ENCODE assay signal across 8 cellular contexts in genomic region chr7:92588561-92588960, GRCh38. TPM values are rescaled to one million over a fixed set of nuclear protein-coding genes. Genes with fewer than 3 reads are reported as not detected.
DNase-seq lines count a peak whose midpoint lies in the region; ATAC-seq and TF ChIP-seq lines count a peak whose summit lies in the region.

No MANE protein-coding gene starts in this region.

- no peak overlapping the region for H2AFZ ChIP-seq in PC-9

- TF ChIP-seq POLR2A in sigmoid colon (IDR thresholded peaks at IDR 0.05): no peak

- peaks cover 64% of the 10 kb centered on the region for H3K79me2 ChIP-seq in PC-9 (ENCODE audit: low read depth)

- H3K27me3 ChIP-seq in PC-9 (ENCODE audit: insufficient read depth, low read depth) (no peaks in the 10 kb centered on the region), dorsolateral prefrontal cortex (no peaks in the 10 kb centered on the region), psoas muscle (ENCODE audit: insufficient read depth in 3 of 3, low read length in 2 of 3) (no peaks in the 10 kb centered on the region), sigmoid colon (no peaks in the 10 kb centered on the region)

- BruUV-seq in PC-9 (replicated peaks; lab: Mats Ljungman, UMichigan): no TSS peak

- H3K4me1 ChIP-seq in PC-9 (replicated peaks; ENCODE audit: insufficient read depth): peaks cover 31% of the 10 kb centered on the region
- peaks cover 35% of the 10 kb centered on the region for H3K4me1 ChIP-seq in psoas muscle
- H3K4me1 ChIP-seq in sigmoid colon: peaks cover 0 to 56% (median 39%) of the 10 kb centered on the region in 4 donors

- no peaks in the 10 kb centered on the region for H3K9me3 ChIP-seq in PC-9 (ENCODE audit: insufficient read depth, low read depth)
- H3K9me3 ChIP-seq in psoas muscle: no peaks in the 10 kb centered on the region
- H3K9me3 ChIP-seq in sigmoid colon: no peaks in the 10 kb centered on the region

- peaks cover 40% of the 10 kb centered on the region for H4K20me1 ChIP-seq in PC-9 (ENCODE audit: insufficient read depth)

- H3F3A ChIP-seq in PC-9 (ENCODE audit: insufficient read depth, low read depth): 0 out of 2 replicates have a peak, but pooled peaks cover 11% of the 10 kb centered on the region

- H3K4me3 ChIP-seq in PC-9 (peak overlapping the region; percentile 72), dorsolateral prefrontal cortex (peak overlapping the region in 57 of 59 donors; percentile 57 to 95 (median 84)), psoas muscle (peak overlapping the region; percentile 88), sigmoid colon (peak overlapping the region in 2 of 4 donors; percentile 87 to 89)

- CTCF ChIA-PET in PC-9 (lab: Charles Lee): interaction anchor here (0.6 kb wide), 1 partner anchor 1143 kb away, joined by 4 read pairs; no protein-coding TSS in a partner anchor

- no peak for TF ChIP-seq EP300 in sigmoid colon (IDR thresholded peaks at IDR 0.05)

- WGBS in psoas muscle, 3 donors: 67 to 76% (median 71%) methylated on average over 9 of the region's 9 CpGs
- WGBS in sigmoid colon, 2 donors: 81 to 84% methylated on average over 9 of the region's 9 CpGs

- H3K27ac ChIP-seq in PC-9 (no peak overlapping the region), dorsolateral prefrontal cortex (peak overlapping the region in 17 of 59 donors; percentile 8 to 99 (median 94)), psoas muscle (no peak overlapping the region), sigmoid colon (peak overlapping the region in 1 of 4 donors; percentile 92)

- TF ChIP-seq CTCF in PC-9 (conservative IDR thresholded peaks at IDR 0.05) (no peak), dorsolateral prefrontal cortex (IDR thresholded peaks at IDR 0.05 in 54 of 56, conservative IDR thresholded peaks at IDR 0.05 in 2 of 56; ENCODE audit: low read depth in 1 of 56, partially characterized antibody in 56 of 56) (no peak), psoas muscle (IDR thresholded peaks at IDR 0.05) (no peak), sigmoid colon (IDR thresholded peaks at IDR 0.05) (no peak)

- H3K36me3 ChIP-seq in PC-9 (ENCODE audit: low read depth): peaks cover 18% of the 10 kb centered on the region
- H3K36me3 ChIP-seq in psoas muscle (ENCODE audit: insufficient read depth in 1 of 2, low read depth in 1 of 2): no peaks in the 10 kb centered on the region
- H3K36me3 ChIP-seq in sigmoid colon: no peaks in the 10 kb centered on the region

- H3K4me2 ChIP-seq in PC-9: peak overlapping the region; percentile 94

- DNase-seq in GOT3 (lab: John Stamatoyannopoulos, UW): peak; percentile 7
- DNase-seq in PC-9: no peak
- no peak for DNase-seq in dorsolateral prefrontal cortex
- DNase-seq in psoas muscle: no peak
- no peak for DNase-seq in sciatic nerve (ENCODE audit: low spot score)
- no peak for DNase-seq in sigmoid colon
- no peak for DNase-seq in LoVo (ENCODE audit: low spot score)

- intact Hi-C loops in PC-9 (cut with micrococcal nuclease; ENCODE audit: unreplicated experiment) (no loop called here), dorsolateral prefrontal cortex (cut with DNase I) (no loop called here), psoas muscle (cut with DNase I) (no loop called here), sciatic nerve (cut with DNase I) (no loop called here), sigmoid colon (cut with DNase I) (loop anchor here (2.0 kb wide), 1 partner anchor 60 kb away; the partner anchor contains the start of genes PEX1 and RBM48)

- H3K9me2 ChIP-seq in PC-9 (ENCODE audit: insufficient read depth): no peaks in the 10 kb centered on the region

- ATAC-seq in psoas muscle (no peak), GM21528 (IDR thresholded peaks at IDR 0.05; ENCODE audit: low FRiP score, unreplicated experiment) (no peak), sciatic nerve (no peak)

- POLR2A ChIA-PET in PC-9 (lab: Charles Lee; ENCODE audit: unreplicated experiment): no interaction called here

RNA-seq across cellular contexts. Expression of gene FAM133B, which starts 1.6 kb away (rescaled TPM):
- total RNA-seq in PC-9 (2021): 33.7 TPM in 2 replicates
- total RNA-seq in dorsolateral prefrontal cortex: 10 to 100 TPM; 23.1 to 48.5 (median 32.7) TPM
- total RNA-seq in psoas muscle: 10 to 100 TPM in 2 of 4 donors, 1 to 10 TPM in 2; 9.1 to 16.3 (median 11.1) TPM
- polyA plus RNA-seq in psoas muscle: 10 to 100 TPM; 16.3 to 23.1 (median 17.4) TPM
- 32.1 TPM for total RNA-seq in sciatic nerve
- total RNA-seq in sigmoid colon: 10 to 100 TPM; 23.8 to 28.3 (median 25.7) TPM
- polyA plus RNA-seq in sigmoid colon: 10 to 100 TPM; 10.9 to 13.4 (median 12.0) TPM

RNA-seq across cellular contexts. Expression of gene RBM48, which starts 60.0 kb away (rescaled TPM):
- total RNA-seq in PC-9 (2021) (7.4 and 11.5 TPM in 2 replicates), dorsolateral prefrontal cortex (10 to 100 TPM; 21.9 to 54.7 (median 35.1) TPM), psoas muscle (10 to 100 TPM in 2 of 4 donors, 1 to 10 TPM in 2; 7.7 to 15.8 (median 10.3) TPM), sciatic nerve (14.1 TPM), sigmoid colon (10 to 100 TPM in 3 of 4 donors, 1 to 10 TPM in 1; 6.7 to 20.4 (median 14.5) TPM)
- polyA plus RNA-seq in psoas muscle (10 to 100 TPM in 2 of 3 donors, 1 to 10 TPM in 1; 9.2 to 28.0 (median 12.7) TPM), sigmoid colon (1 to 10 TPM; 6.0 to 7.5 (median 6.9) TPM)
